Comparison of ENCODE assay signal across 10 cellular contexts in genomic region chr4:168451744-168452394, GRCh38. TPM values are rescaled to one million over a fixed set of nuclear protein-coding genes. Genes with fewer than 3 reads are reported as not detected.
A peak's percentile ranks its signal among the peaks of the same experiment; 100 is the strongest.
DNase-seq lines count a peak whose midpoint lies in the region; ATAC-seq and TF ChIP-seq lines count a peak whose summit lies in the region.
"Had no signal": no experiment of that assay in that cellular context is flagged by ENCODE, and none has a peak within 500 bp of the region (broad histone marks: within the 10 kb centered on the region; RNA-seq: fewer than 3 reads in every experiment).

No MANE protein-coding gene starts in this region.

- intact Hi-C loops in aorta (cut with DNase I) = no loop called here

- H3K27ac Mint-ChIP-seq in activated T-cell treated with anti-CD3 and anti-CD28 coated beads, Interleukin-2, amount 50 U/mL, for 72 hours = peak overlapping the region; percentile 71
- peak overlapping the region; percentile 44 for H3K27ac Mint-ChIP-seq in stimulated activated memory B cell treated with anti-CD40 and anti-IgM and Interleukin-4, amounts not matched to agents 10 μg/mL and 1 μg/mL and 100 μg/mL, for 72 hours
- H3K27ac Mint-ChIP-seq in endodermal cell = no peak overlapping the region

- no peaks in the 10 kb centered on the region for H3K4me1 ChIP-seq in aorta (ENCODE audit: control insufficient read depth in 1 of 2, insufficient read depth in 2 of 2, low read length in 2 of 2)
- no peaks in the 10 kb centered on the region for H3K4me1 ChIP-seq in endodermal cell (ENCODE audit: control insufficient read depth, insufficient read depth, low read length)

- peaks cover 33% of the 10 kb centered on the region for H3K4me1 Mint-ChIP-seq in activated T-cell treated with anti-CD3 and anti-CD28 coated beads, Interleukin-2, amount 50 U/mL, for 72 hours (ENCODE audit: low read depth)
- H3K4me1 Mint-ChIP-seq in stimulated activated memory B cell treated with anti-CD40 and anti-IgM and Interleukin-4, amounts not matched to agents 10 μg/mL and 1 μg/mL and 100 μg/mL, for 72 hours = peaks cover 11% of the 10 kb centered on the region
- H3K4me1 Mint-ChIP-seq in endodermal cell = peaks cover 6% of the 10 kb centered on the region

- no peak overlapping the region for H3K9ac ChIP-seq in endodermal cell (ENCODE audit: extremely low read depth, low read length, poor library complexity, severe bottlenecking)

- H3K36me3 ChIP-seq in aorta (ENCODE audit: control insufficient read depth in 1 of 2, insufficient read depth in 2 of 2, low read length in 1 of 2) (no peaks in the 10 kb centered on the region), endodermal cell (ENCODE audit: control insufficient read depth, insufficient read depth, low read length) (no peaks in the 10 kb centered on the region)

- peaks cover 3 to 5% of the 10 kb centered on the region in 2 donors for H3K9me3 Mint-ChIP-seq in activated T-cell treated with anti-CD3 and anti-CD28 coated beads, Interleukin-2, amount 50 U/mL, for 72 hours
- peaks cover 2% of the 10 kb centered on the region for H3K9me3 Mint-ChIP-seq in stimulated activated memory B cell treated with anti-CD40 and anti-IgM and Interleukin-4, amounts not matched to agents 10 μg/mL and 1 μg/mL and 100 μg/mL, for 72 hours
- no peaks in the 10 kb centered on the region for H3K9me3 Mint-ChIP-seq in endodermal cell
- H3K9me3 Mint-ChIP-seq: CD4-positive, CD25-positive, alpha-beta regulatory T cell had no signal

- no peaks in the 10 kb centered on the region for H3K27me3 Mint-ChIP-seq in activated T-cell treated with anti-CD3 and anti-CD28 coated beads, Interleukin-2, amount 50 U/mL, for 72 hours (ENCODE audit: low read depth)
- no peaks in the 10 kb centered on the region for H3K27me3 Mint-ChIP-seq in stimulated activated memory B cell treated with anti-CD40 and anti-IgM and Interleukin-4, amounts not matched to agents 10 μg/mL and 1 μg/mL and 100 μg/mL, for 72 hours
- H3K27me3 Mint-ChIP-seq in endodermal cell (ENCODE audit: insufficient read depth) = no peaks in the 10 kb centered on the region
- H3K27me3 Mint-ChIP-seq: CD4-positive, CD25-positive, alpha-beta regulatory T cell had no signal

- H3K27ac ChIP-seq in aorta (ENCODE audit: low read depth in 1 of 2, low read length in 2 of 2) = no peak overlapping the region
- H3K27ac ChIP-seq in endodermal cell (ENCODE audit: low read depth, low read length) = no peak overlapping the region

- in situ Hi-C loops in astrocyte of the cerebellum (cut with HindIII; ENCODE audit: low sequenced_read_pairs) = no loop called here

- H3K9me3 ChIP-seq in aorta (ENCODE audit: control insufficient read depth, low read length) = no peaks in the 10 kb centered on the region
- H3K9me3 ChIP-seq in endodermal cell (ENCODE audit: control insufficient read depth, low read length) = no peaks in the 10 kb centered on the region

- H3K27me3 ChIP-seq in aorta (ENCODE audit: control insufficient read depth in 1 of 2, insufficient read depth in 2 of 2, low read length in 1 of 2) (no peaks in the 10 kb centered on the region), endodermal cell (ENCODE audit: control insufficient read depth, insufficient read depth, low read length, poor library complexity, severe bottlenecking) (no peaks in the 10 kb centered on the region)

- WGBS in aorta, 2 donors = 50 to 73% methylated on average over 1 of the region's 1 CpG
- 60 to 68% methylated on average over 1 of the region's 1 CpG for WGBS in endodermal cell (ENCODE audit: insufficient coverage in 1 of 2, insufficient read length in 1 of 2), 2 experiments

- DNase-seq in activated T-cell treated with anti-CD3 and anti-CD28 coated beads, Interleukin-2, amount 50 U/mL, for 72 hours = peak in 1 of 2 donors; percentile 10
- DNase-seq in activated T-cell treated with anti-CD3 and anti-CD28 coated beads, Interleukin-2, amount 50 U/mL, for 48 hours = no peak
- DNase-seq in astrocyte of the cerebellum (ENCODE audit: low read depth) = peak; percentile 1
- no peak for DNase-seq in aorta
- no peak for DNase-seq in stimulated activated CD4-positive, alpha-beta T cell treated with anti-CD3 and anti-CD28 coated beads, Interleukin-2, amount 100 ng/mL, for 48 hours
- no peak for DNase-seq in endodermal cell

- peaks cover 6 to 9% of the 10 kb centered on the region in 2 donors for H3K36me3 Mint-ChIP-seq in activated T-cell treated with anti-CD3 and anti-CD28 coated beads, Interleukin-2, amount 50 U/mL, for 72 hours (ENCODE audit: insufficient read depth in 2 of 2)
- H3K36me3 Mint-ChIP-seq in stimulated activated memory B cell treated with anti-CD40 and anti-IgM and Interleukin-4, amounts not matched to agents 10 μg/mL and 1 μg/mL and 100 μg/mL, for 72 hours = peaks cover 37% of the 10 kb centered on the region
- H3K36me3 Mint-ChIP-seq in endodermal cell (ENCODE audit: low read depth) = no peaks in the 10 kb centered on the region

- H3K4me3 Mint-ChIP-seq in activated T-cell treated with anti-CD3 and anti-CD28 coated beads, Interleukin-2, amount 50 U/mL, for 72 hours = peak overlapping the region in 1 of 2 donors; percentile 64
- H3K4me3 Mint-ChIP-seq in stimulated activated memory B cell treated with anti-CD40 and anti-IgM and Interleukin-4, amounts not matched to agents 10 μg/mL and 1 μg/mL and 100 μg/mL, for 72 hours = no peak overlapping the region
- H3K4me3 Mint-ChIP-seq in endodermal cell = no peak overlapping the region
- H3K4me3 Mint-ChIP-seq: CD4-positive, CD25-positive, alpha-beta regulatory T cell; neural crest cell had no signal

- H3K4me3 ChIP-seq in astrocyte of the cerebellum (ENCODE audit: low read depth, low read length) (no peak overlapping the region), aorta (ENCODE audit: low read length in 2 of 2) (no peak overlapping the region), endodermal cell (ENCODE audit: low read length) (no peak overlapping the region)

- peak; percentile 77 to 85 for ATAC-seq in activated T-cell treated with anti-CD3 and anti-CD28 coated beads, Interleukin-2, amount 50 U/mL, for 72 hours (replicated peaks in 1 of 2)
- ATAC-seq in HG03565 (IDR thresholded peaks at IDR 0.05; ENCODE audit: unreplicated experiment) = peak; percentile 94
- ATAC-seq in stimulated activated memory B cell treated with anti-CD40 and anti-IgM and Interleukin-4, amounts not matched to agents 10 μg/mL and 1 μg/mL and 100 μg/mL, for 72 hours = peak; percentile 74
- no peak for ATAC-seq in aorta (ENCODE audit: low FRiP score)

- no peak for TF ChIP-seq CTCF in astrocyte of the cerebellum (IDR thresholded peaks at IDR 0.05; ENCODE audit: low read depth, low read length, missing control alignments)
- no peak for TF ChIP-seq CTCF in endodermal cell (conservative IDR thresholded peaks at IDR 0.05)

RNA-seq across cellular contexts. Expression of gene DDX60L, which starts 28.4 kb away (rescaled TPM):
- 10 to 100 TPM in 1 of 2 donors, 1 to 10 TPM in 1; 7.1 to 15.6 TPM for total RNA-seq in activated T-cell treated with anti-CD3 and anti-CD28 coated beads, Interleukin-2, amount 50 U/mL, for 72 hours
- total RNA-seq in aorta = 10 to 100 TPM; 19.5 to 30.1 TPM
- polyA plus RNA-seq in aorta = 10 to 100 TPM in 1 of 2 donors, 1 to 10 TPM in 1; 4.1 to 11.5 TPM
- 1 to 10 TPM in 1 of 2 donors, under 1 TPM in 1; 0.57 to 1.3 TPM for total RNA-seq in endodermal cell
- polyA plus RNA-seq in endodermal cell (2013, experiment 1 of 2) = 0.39 TPM
- 0.66 TPM for polyA plus RNA-seq in endodermal cell (2013, experiment 2 of 2)

RNA-seq across cellular contexts. Expression of gene PALLD, which starts 45.0 kb away (rescaled TPM):
- 10 to 100 TPM; 13.5 to 16.7 TPM for total RNA-seq in activated T-cell treated with anti-CD3 and anti-CD28 coated beads, Interleukin-2, amount 50 U/mL, for 72 hours
- total RNA-seq in aorta (100 to 1,000 TPM; 352 to 626 TPM), endodermal cell (10 to 100 TPM; 51.8 to 86.7 TPM)
- polyA plus RNA-seq in aorta = 100 to 1,000 TPM; 253 to 576 TPM
- polyA plus RNA-seq in endodermal cell (2013, experiment 1 of 2) = 92.0 TPM
- polyA plus RNA-seq in endodermal cell (2013, experiment 2 of 2) = 94.4 TPM

Comparison
In these comparisons a context has a peak if more than half of its experiments do, and no peak if none do; other contexts are left out.
1. RNA of gene PALLD, which starts 45.0 kb away (total RNA-seq): 352 to 626 TPM in aorta; 51.8 to 86.7 TPM in endodermal cell and 13.5 to 16.7 TPM in activated T-cell treated with anti-CD3 and anti-CD28 coated beads, Interleukin-2, amount 50 U/mL, for 72 hours; every median in the first group is over 4 times any median in the second.